Comparison of ENCODE assay signal across 8 cellular contexts in genomic region chr16:67537636-67538591, GRCh38. TPM values are rescaled to one million over a fixed set of nuclear protein-coding genes. Genes with fewer than 3 reads are reported as not detected.
DNase-seq lines count a peak whose midpoint lies in the region; ATAC-seq, FAIRE-seq and TF ChIP-seq lines count a peak whose summit lies in the region.

No MANE protein-coding gene starts in this region.

- H3K27me3 ChIP-seq in ACC112 (ENCODE audit: insufficient read depth, low read length) (no peaks in the 10 kb centered on the region), bronchial epithelial cell (ENCODE audit: control insufficient read depth, insufficient read depth, low read length) (no peaks in the 10 kb centered on the region)

- peak; percentile 33 for ATAC-seq in GM21529 (IDR thresholded peaks at IDR 0.05; ENCODE audit: unreplicated experiment)
- ATAC-seq in GM21367 (IDR thresholded peaks at IDR 0.05; ENCODE audit: unreplicated experiment) = no peak

- FAIRE-seq in bronchial epithelial cell (lab: Jason Lieb, UNC) = no peak

- H3K27ac ChIP-seq in ACC112 (ENCODE audit: low read depth, low read length) = peak overlapping the region; percentile 55; the same call in 1 of the 2 replicates

- H3K36me3 ChIP-seq in ACC112 (ENCODE audit: insufficient read depth, low read length) = peaks cover 5% of the 10 kb centered on the region; the same call in 1 of the 2 replicates
- peaks cover 17% of the 10 kb centered on the region for H3K36me3 ChIP-seq in bronchial epithelial cell (ENCODE audit: control insufficient read depth, insufficient read depth, low read length)

- H3K79me2 ChIP-seq in ACC112 (ENCODE audit: control insufficient read depth, insufficient read depth, low read length, unreplicated experiment) = peaks cover 48% of the 10 kb centered on the region

- H3K4me3 ChIP-seq in ACC112 (ENCODE audit: low read depth, low read length) = peak overlapping the region; percentile 90
- peak overlapping the region; percentile 65 for H3K4me3 ChIP-seq in bronchial epithelial cell (ENCODE audit: low read depth, low read length)

- DNase-seq in T-helper 9 cell = peak; percentile 71
- DNase-seq in bronchial epithelial cell (ENCODE audit: low read depth) = no peak
- peak; percentile 67 for DNase-seq in kidney tubule cell (ENCODE audit: low spot score)
- peak; percentile 58 for DNase-seq in stimulated activated CD4-positive, alpha-beta T cell treated with anti-CD3 and anti-CD28 coated beads, Interleukin-4, amount 100 ng/mL, for 1 hour
- DNase-seq in NCI-H446 (lab: John Stamatoyannopoulos, UW) = no peak

- TF ChIP-seq CTCF in bronchial epithelial cell (IDR thresholded peaks at IDR 0.05; ENCODE audit: insufficient read depth, low read length, severe bottlenecking) = no peak

- H3K4me1 ChIP-seq in ACC112 (ENCODE audit: control insufficient read depth, insufficient read depth, low read length, unreplicated experiment) = peaks cover 38% of the 10 kb centered on the region

- H2AFZ ChIP-seq in ACC112 (ENCODE audit: low read length, unreplicated experiment) = no peak overlapping the region

RNA-seq across cellular contexts. Expression of gene RIPOR1, which starts 9.3 kb away (rescaled TPM):
- total RNA-seq in bronchial epithelial cell = 12.8 and 13.7 TPM in 2 replicates

RNA-seq across cellular contexts. Expression of gene CTCF, which starts 24.4 kb away (rescaled TPM):
- 21.1 and 26.5 TPM in 2 replicates for total RNA-seq in bronchial epithelial cell

RNA-seq across cellular contexts. Expression of gene AGRP, which starts 54.6 kb away (rescaled TPM):
- not detected in 2 replicates for total RNA-seq in bronchial epithelial cell

RNA-seq across cellular contexts. Expression of gene ATP6V0D1, which starts 57.0 kb away (rescaled TPM):
- 78.2 and 79.4 TPM in 2 replicates for total RNA-seq in bronchial epithelial cell

Comparison
In these comparisons a context has a peak if more than half of its experiments do, and no peak if none do; other contexts are left out.
1. DNase-seq: peak in T-helper 9 cell (single experiment), kidney tubule cell (single experiment) and stimulated activated CD4-positive, alpha-beta T cell treated with anti-CD3 and anti-CD28 coated beads, Interleukin-4, amount 100 ng/mL, for 1 hour (single experiment); none in bronchial epithelial cell (single experiment) and NCI-H446 (0 of 2).